Comparison of ENCODE assay signal across 28 cellular contexts in the genomic region with DNA sequence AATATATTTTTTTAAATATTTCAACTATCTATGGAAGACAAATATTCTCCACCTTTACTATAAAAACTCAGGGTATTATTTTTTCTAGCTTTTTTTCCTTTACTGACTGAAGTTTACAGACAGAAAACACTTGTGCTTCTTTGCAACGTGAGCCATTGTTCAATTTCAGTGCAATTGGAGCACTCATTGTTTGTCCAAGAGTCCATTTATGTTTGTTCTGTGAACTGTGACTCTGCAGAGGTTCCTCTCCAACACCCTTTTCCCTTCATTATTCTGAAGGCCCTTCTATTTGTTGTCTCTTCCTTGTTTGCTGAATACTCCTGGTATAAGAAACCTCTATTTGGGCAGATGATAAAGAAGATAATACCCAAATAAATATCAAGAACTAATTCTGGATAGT. TPM values are rescaled to one million over a fixed set of nuclear protein-coding genes. Genes with fewer than 3 reads are reported as not detected.
DNase-seq lines count a peak whose midpoint lies in the region; ATAC-seq and FAIRE-seq lines count a peak whose summit lies in the region.
"Had no signal": no experiment of that assay in that cellular context is flagged by ENCODE, and none has a peak within 500 bp of the region (broad histone marks: within the 10 kb centered on the region; RNA-seq: fewer than 3 reads in every experiment).

No MANE protein-coding gene starts in this region.

- FAIRE-seq in endometrium (lab: Jason Lieb, UNC), result peak; percentile 4
- FAIRE-seq: astrocyte had no signal

- no peak for ATAC-seq in GM21360 (IDR thresholded peaks at IDR 0.05; ENCODE audit: unreplicated experiment)
- ATAC-seq: left ventricle myocardium superior; naive thymus-derived CD4-positive, alpha-beta T cell; stimulated activated naive CD8-positive, alpha-beta T cell treated with anti-CD3 and anti-CD28 coated beads, Interleukin-15, Interleukin-2, amounts not matched to agents 100 U/mL and 50 U/mL, for 24 hours had no signal

- DNase-seq in NCI-H2196 treated with DMSO at 0.1 percent for 48 hours (lab: John Stamatoyannopoulos, UW; ENCODE audit: unreplicated experiment) (peak; percentile 2), NCI-H2196 (lab: John Stamatoyannopoulos, UW; ENCODE audit: unreplicated experiment) (no peak), COR-L47 (lab: John Stamatoyannopoulos, UW) (peak; percentile 17), NCI-H2029 treated with DMSO at 0.1 percent for 48 hours (lab: John Stamatoyannopoulos, UW) (peak; percentile 31), LoVo (ENCODE audit: low spot score) (no peak), cerebellum (ENCODE audit: low spot score) (no peak)
- DNase-seq: activated CD8-positive, alpha-beta memory T cell treated with anti-CD3 and anti-CD28 coated beads for 24 hours; activated naive CD4-positive, alpha-beta T cell treated with anti-CD3 and anti-CD28 coated beads, Interleukin-2, amount 10 ng/mL, durations not matched to agents 7 days and 5 days; activated T-cell treated with anti-CD3 and anti-CD28 coated beads, Interleukin-2, amount 50 U/mL, for 24 hours; caudate nucleus; dermis blood vessel endothelial cell; GF-D8; IMR-90; islet precursor cell; left ventricle myocardium superior; naive thymus-derived CD4-positive, alpha-beta T cell; NCI-H187; NCI-H526; SK-N-SH; stimulated activated CD4-positive, alpha-beta T cell treated with anti-CD3 and anti-CD28 coated beads, Interleukin-2, amount 100 ng/mL, for 48 hours; stimulated activated naive CD8-positive, alpha-beta T cell treated with anti-CD3 and anti-CD28 coated beads, Interleukin-15, Interleukin-2, amounts not matched to agents 100 U/mL and 50 U/mL, for 24 hours; T-helper 2 cell had no signal

RNA-seq across cellular contexts. Expression of gene DAPP1, which starts 37.4 kb away (rescaled TPM):
- total RNA-seq in cerebellum, result 0.73 TPM
- total RNA-seq: A673, dermis blood vessel endothelial cell, glomerular endothelial cell, IMR-90, osteocyte had no signal

RNA-seq across cellular contexts. Expression of gene LAMTOR3, which starts 40.2 kb away (rescaled TPM):
- 56.4 TPM for total RNA-seq in cerebellum

Comparison
In these comparisons a context has a peak if more than half of its experiments do, and no peak if none do; other contexts are left out.
1. DNase-seq: peak in NCI-H2196 treated with DMSO at 0.1 percent for 48 hours (single experiment), COR-L47 (single experiment) and NCI-H2029 treated with DMSO at 0.1 percent for 48 hours (single experiment); none in NCI-H2196 (single experiment), LoVo (single experiment) and cerebellum (single experiment).